20 cellular contexts compared by ENCODE assay signal in the genomic region with DNA sequence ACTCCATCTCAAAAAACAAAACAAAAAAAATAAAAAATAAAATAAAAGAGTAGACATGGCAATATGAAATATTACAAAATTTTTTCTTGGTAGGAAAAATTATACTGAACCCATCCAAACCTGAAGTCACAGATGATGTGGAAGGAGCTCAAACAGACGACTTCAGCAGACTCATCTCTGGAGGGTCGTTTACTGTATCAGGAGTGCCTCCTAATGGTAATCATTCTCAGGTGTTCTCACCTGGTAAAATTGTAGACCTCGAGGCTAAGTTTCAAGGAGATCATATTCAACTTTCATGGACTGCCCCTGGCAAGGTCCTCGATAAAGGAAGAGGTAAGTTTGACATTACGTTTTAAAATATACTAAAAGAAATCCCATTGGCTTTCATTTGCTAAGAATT.
"Had no signal": no experiment of that assay in that cellular context is flagged by ENCODE, and none has a peak within 500 bp of the region (broad histone marks: within the 10 kb centered on the region; RNA-seq: fewer than 3 reads in every experiment).

No MANE protein-coding gene starts in this region.

- H3K27me3 ChIP-seq: dorsolateral prefrontal cortex, neural progenitor cell, tibial artery had no signal

- H3K4me3 ChIP-seq: dorsolateral prefrontal cortex, neural progenitor cell, tibial artery had no signal

- H3K36me3 Mint-ChIP-seq: activated naive CD4-positive, alpha-beta T cell treated with anti-CD3 and anti-CD28 coated beads, Interleukin-2, amount 10 ng/mL, durations not matched to agents 7 days and 5 days; brain; naive thymus-derived CD4-positive, alpha-beta T cell; neural progenitor cell had no signal

- H3K4me3 Mint-ChIP-seq: activated CD4-positive, alpha-beta T cell treated with anti-CD3 and anti-CD28 coated beads, Interleukin-2, amount 10 ng/mL, durations not matched to agents 7 days and 5 days; activated naive CD4-positive, alpha-beta T cell treated with anti-CD3 and anti-CD28 coated beads, Interleukin-2, amount 10 ng/mL, durations not matched to agents 7 days and 5 days; activated naive CD8-positive, alpha-beta T cell treated with anti-CD3 and anti-CD28 coated beads, Interleukin-2, amount 50 U/mL, for 24 hours; activated T-cell treated with anti-CD3 and anti-CD28 coated beads, Interleukin-2, amount 50 U/mL, for 4 hours; brain; naive thymus-derived CD4-positive, alpha-beta T cell; neural progenitor cell had no signal

- H3K9me3 Mint-ChIP-seq: activated CD4-positive, alpha-beta T cell treated with anti-CD3 and anti-CD28 coated beads, Interleukin-2, amount 10 ng/mL, durations not matched to agents 7 days and 5 days; activated naive CD4-positive, alpha-beta T cell treated with anti-CD3 and anti-CD28 coated beads, Interleukin-2, amount 10 ng/mL, durations not matched to agents 7 days and 5 days; activated naive CD8-positive, alpha-beta T cell treated with anti-CD3 and anti-CD28 coated beads, Interleukin-2, amount 50 U/mL, for 24 hours; activated T-cell treated with anti-CD3 and anti-CD28 coated beads, Interleukin-2, amount 50 U/mL, for 4 hours; brain; naive thymus-derived CD4-positive, alpha-beta T cell; neural progenitor cell had no signal

- H3K9ac ChIP-seq: neural progenitor cell had no signal

- H3K4me1 ChIP-seq: neural progenitor cell, tibial artery had no signal

- ATAC-seq: activated naive CD8-positive, alpha-beta T cell treated with anti-CD3 and anti-CD28 coated beads, Interleukin-2, amount 50 U/mL, for 24 hours; activated T-cell treated with anti-CD3 and anti-CD28 coated beads, Interleukin-2, amount 50 U/mL, for 4 hours; left cardiac atrium; naive thymus-derived CD4-positive, alpha-beta T cell had no signal

- H3K9me3 ChIP-seq: tibial artery had no signal

- H3K4me1 Mint-ChIP-seq: activated CD4-positive, alpha-beta T cell treated with anti-CD3 and anti-CD28 coated beads, Interleukin-2, amount 10 ng/mL, durations not matched to agents 7 days and 5 days; activated naive CD4-positive, alpha-beta T cell treated with anti-CD3 and anti-CD28 coated beads, Interleukin-2, amount 10 ng/mL, durations not matched to agents 7 days and 5 days; activated naive CD8-positive, alpha-beta T cell treated with anti-CD3 and anti-CD28 coated beads, Interleukin-2, amount 50 U/mL, for 24 hours; brain; naive thymus-derived CD4-positive, alpha-beta T cell; neural progenitor cell had no signal

- DNase-seq: activated CD4-positive, alpha-beta T cell treated with anti-CD3 and anti-CD28 coated beads, Interleukin-2, amount 10 ng/mL, durations not matched to agents 7 days and 5 days; activated CD8-positive, alpha-beta memory T cell treated with anti-CD3 and anti-CD28 coated beads, Interleukin-2, amount 50 U/mL, for 4 hours; activated effector memory CD4-positive, alpha-beta T cell treated with Interleukin-2 at 50 U/mL for 16 hours; activated naive CD4-positive, alpha-beta T cell treated with anti-CD3 and anti-CD28 coated beads, Interleukin-2, amount 10 ng/mL, durations not matched to agents 7 days and 5 days; activated naive CD8-positive, alpha-beta T cell treated with anti-CD3 and anti-CD28 coated beads, Interleukin-2, amount 50 U/mL, for 24 hours; activated T-cell treated with anti-CD3 and anti-CD28 coated beads, Interleukin-2, amount 50 U/mL, for 4 hours; anterior cingulate cortex; central memory CD4-positive, alpha-beta T cell; erythroblast; left cardiac atrium; mesenchymal stem cell; naive thymus-derived CD4-positive, alpha-beta T cell; stimulated activated CD8-positive, alpha-beta memory T cell treated with anti-CD3 and anti-CD28 coated beads, Interleukin-4, amount 100 ng/mL, for 48 hours; stimulated activated naive CD4-positive, alpha-beta T cell; T1000; tibial artery had no signal

- H3K27ac Mint-ChIP-seq: activated CD4-positive, alpha-beta T cell treated with anti-CD3 and anti-CD28 coated beads, Interleukin-2, amount 10 ng/mL, durations not matched to agents 7 days and 5 days; activated naive CD4-positive, alpha-beta T cell treated with anti-CD3 and anti-CD28 coated beads, Interleukin-2, amount 10 ng/mL, durations not matched to agents 7 days and 5 days; activated naive CD8-positive, alpha-beta T cell treated with anti-CD3 and anti-CD28 coated beads, Interleukin-2, amount 50 U/mL, for 24 hours; brain; naive thymus-derived CD4-positive, alpha-beta T cell; neural progenitor cell; progenitor cell of endocrine pancreas had no signal

- H3K27me3 Mint-ChIP-seq: activated CD4-positive, alpha-beta T cell treated with anti-CD3 and anti-CD28 coated beads, Interleukin-2, amount 10 ng/mL, durations not matched to agents 7 days and 5 days; activated naive CD4-positive, alpha-beta T cell treated with anti-CD3 and anti-CD28 coated beads, Interleukin-2, amount 10 ng/mL, durations not matched to agents 7 days and 5 days; activated naive CD8-positive, alpha-beta T cell treated with anti-CD3 and anti-CD28 coated beads, Interleukin-2, amount 50 U/mL, for 24 hours; brain; progenitor cell of endocrine pancreas had no signal

- H3K36me3 ChIP-seq: neural progenitor cell, tibial artery had no signal

- H3K27ac ChIP-seq: dorsolateral prefrontal cortex, neural progenitor cell, tibial artery had no signal
